Comparison of ENCODE assay signal across 8 cellular contexts in genomic region chr14:74302634-74303569, GRCh38. TPM values are rescaled to one million over a fixed set of nuclear protein-coding genes. Genes with fewer than 3 reads are reported as not detected.
DNase-seq lines count a peak whose midpoint lies in the region; ATAC-seq, FAIRE-seq and TF ChIP-seq lines count a peak whose summit lies in the region.

TSS of gene ABCD4 (minus strand) at chr14:74302934. CDS start at chr14:74302912, 22 bp downstream.

- H3K4me3 Mint-ChIP-seq in activated T-cell treated with anti-CD3 and anti-CD28 coated beads, Interleukin-2, amount 50 U/mL, for 72 hours = peak within 1 kb of the TSS; percentile 96 to 99
- peak within 1 kb of the TSS; percentile 94 to 99 (median 97) for H3K4me3 Mint-ChIP-seq in naive B cell
- peak within 1 kb of the TSS; percentile 99 for H3K4me3 Mint-ChIP-seq in stimulated activated memory B cell treated with anti-CD40 and anti-IgM and Interleukin-4, amounts not matched to agents 10 μg/mL and 1 μg/mL and 100 μg/mL, for 72 hours

- H3K9ac ChIP-seq in KMS-11 = peak within 1 kb of the TSS; percentile 44; the same call in 1 of the 2 replicates

- peaks cover 4 to 5% of the 10 kb centered on the region in 2 donors for H3K36me3 Mint-ChIP-seq in activated T-cell treated with anti-CD3 and anti-CD28 coated beads, Interleukin-2, amount 50 U/mL, for 72 hours (ENCODE audit: insufficient read depth in 2 of 2)
- H3K36me3 Mint-ChIP-seq in naive B cell = peaks cover 9 to 11% of the 10 kb centered on the region in 2 donors
- H3K36me3 Mint-ChIP-seq in stimulated activated memory B cell treated with anti-CD40 and anti-IgM and Interleukin-4, amounts not matched to agents 10 μg/mL and 1 μg/mL and 100 μg/mL, for 72 hours = peaks cover 18% of the 10 kb centered on the region

- no peaks in the 10 kb centered on the region for H3K27me3 Mint-ChIP-seq in activated T-cell treated with anti-CD3 and anti-CD28 coated beads, Interleukin-2, amount 50 U/mL, for 72 hours (ENCODE audit: low read depth)
- H3K27me3 Mint-ChIP-seq in naive B cell = no peaks in the 10 kb centered on the region
- H3K27me3 Mint-ChIP-seq in stimulated activated memory B cell treated with anti-CD40 and anti-IgM and Interleukin-4, amounts not matched to agents 10 μg/mL and 1 μg/mL and 100 μg/mL, for 72 hours = no peaks in the 10 kb centered on the region

- TF ChIP-seq POLR2A in esophagus squamous epithelium (IDR thresholded peaks at IDR 0.05) = peak in 2 of 4 donors; percentile 62 to 63

- H3K4me3 ChIP-seq in DOHH2 (ENCODE audit: low read length) (peak within 1 kb of the TSS; percentile 87), KMS-11 (IDR thresholded peaks at IDR 0.05; ENCODE audit: insufficient read depth, low read depth, low read length) (no peak within 1 kb of the TSS), esophagus squamous epithelium (peak within 1 kb of the TSS; percentile 72 to 92 (median 89))

- DNase-seq in RCC 7860 (ENCODE audit: low spot score) (peak; percentile 74), esophagus squamous epithelium (lab: John Stamatoyannopoulos, UW) (peak; percentile 82), naive B cell (peak; percentile 84)
- DNase-seq in activated T-cell treated with anti-CD3 and anti-CD28 coated beads, Interleukin-2, amount 50 U/mL, for 72 hours = peak; percentile 93 to 94

- no peaks in the 10 kb centered on the region for H3K9me3 ChIP-seq in DOHH2 (ENCODE audit: control insufficient read depth, insufficient read depth, low read length)
- H3K9me3 ChIP-seq in esophagus squamous epithelium = no peaks in the 10 kb centered on the region

- peaks cover 3% of the 10 kb centered on the region for H3F3A ChIP-seq in DOHH2 (ENCODE audit: control insufficient read depth, insufficient read depth)

- no peaks in the 10 kb centered on the region for H4K20me1 ChIP-seq in DOHH2 (ENCODE audit: control insufficient read depth, insufficient read depth, low read depth, low read length)
- no peaks in the 10 kb centered on the region for H4K20me1 ChIP-seq in KMS-11 (ENCODE audit: insufficient read depth)

- H3K9me3 Mint-ChIP-seq in activated T-cell treated with anti-CD3 and anti-CD28 coated beads, Interleukin-2, amount 50 U/mL, for 72 hours = no peaks in the 10 kb centered on the region
- H3K9me3 Mint-ChIP-seq in naive B cell = no peaks in the 10 kb centered on the region
- no peaks in the 10 kb centered on the region for H3K9me3 Mint-ChIP-seq in stimulated activated memory B cell treated with anti-CD40 and anti-IgM and Interleukin-4, amounts not matched to agents 10 μg/mL and 1 μg/mL and 100 μg/mL, for 72 hours

- H3K36me3 ChIP-seq in DOHH2 (ENCODE audit: control insufficient read depth, low read length) = peaks cover 21% of the 10 kb centered on the region
- H3K36me3 ChIP-seq in KMS-11 (ENCODE audit: insufficient read depth) = no peaks in the 10 kb centered on the region
- H3K36me3 ChIP-seq in esophagus squamous epithelium = peaks cover 0 to 20% (median 4%) of the 10 kb centered on the region in 3 donors

- TF ChIP-seq CTCF in DOHH2 (IDR thresholded peaks at IDR 0.05; ENCODE audit: low read depth, low read length, poor library complexity, severe bottlenecking) = peak; percentile 76
- peak; percentile 46; the same call in 1 of the 2 replicates for TF ChIP-seq CTCF in KMS-11 (conservative IDR thresholded peaks at IDR 0.05; ENCODE audit: low read depth, low read length)
- TF ChIP-seq CTCF in esophagus squamous epithelium (IDR thresholded peaks at IDR 0.05) = peak in 3 of 6 experiments; percentile 5 to 68 (median 60)

- peaks cover 39% of the 10 kb centered on the region for H3K79me2 ChIP-seq in DOHH2 (ENCODE audit: control insufficient read depth, low read length)
- H3K79me2 ChIP-seq in KMS-11 (ENCODE audit: insufficient read depth, low read depth) = no peaks in the 10 kb centered on the region

- H3K9me2 ChIP-seq in DOHH2 (replicated peaks; ENCODE audit: control insufficient read depth, low read length) = no peaks in the 10 kb centered on the region

- peak within 1 kb of the TSS; percentile 91 for H2AFZ ChIP-seq in KMS-11 (ENCODE audit: low read depth)

- intact Hi-C loops in esophagus squamous epithelium (cut with DNase I) = no loop called here

- ATAC-seq in GM21737 (IDR thresholded peaks at IDR 0.05; ENCODE audit: unreplicated experiment) (peak; percentile 97), naive B cell (ENCODE audit: low read depth in 2 of 2) (peak; percentile 86 to 94)
- peak; percentile 99 for ATAC-seq in activated T-cell treated with anti-CD3 and anti-CD28 coated beads, Interleukin-2, amount 50 U/mL, for 72 hours (replicated peaks in 1 of 2)
- peak; percentile 100 for ATAC-seq in stimulated activated memory B cell treated with anti-CD40 and anti-IgM and Interleukin-4, amounts not matched to agents 10 μg/mL and 1 μg/mL and 100 μg/mL, for 72 hours

- H3K4me1 Mint-ChIP-seq in activated T-cell treated with anti-CD3 and anti-CD28 coated beads, Interleukin-2, amount 50 U/mL, for 72 hours (ENCODE audit: low read depth) = peaks cover 36% of the 10 kb centered on the region
- peaks cover 21 to 37% (median 32%) of the 10 kb centered on the region in 3 donors for H3K4me1 Mint-ChIP-seq in naive B cell
- peaks cover 23% of the 10 kb centered on the region for H3K4me1 Mint-ChIP-seq in stimulated activated memory B cell treated with anti-CD40 and anti-IgM and Interleukin-4, amounts not matched to agents 10 μg/mL and 1 μg/mL and 100 μg/mL, for 72 hours

- peak within 1 kb of the TSS; percentile 62 for H3K27ac ChIP-seq in DOHH2 (ENCODE audit: low read depth, low read length)
- H3K27ac ChIP-seq in KMS-11 = peak within 1 kb of the TSS; percentile 40
- H3K27ac ChIP-seq in esophagus squamous epithelium = peak within 1 kb of the TSS; percentile 84 to 94 (median 88)

- no peaks in the 10 kb centered on the region for H3K27me3 ChIP-seq in DOHH2 (ENCODE audit: control insufficient read depth, low read length)
- H3K27me3 ChIP-seq in KMS-11 (ENCODE audit: insufficient read depth, low read depth) = no peaks in the 10 kb centered on the region
- H3K27me3 ChIP-seq in esophagus squamous epithelium = no peaks in the 10 kb centered on the region

- peak; percentile 17 for FAIRE-seq in RCC 7860 (lab: Jason Lieb, UNC)

- peak within 1 kb of the TSS; percentile 65 for H3K4me2 ChIP-seq in DOHH2 (ENCODE audit: low read length)
- H3K4me2 ChIP-seq in KMS-11 = peak within 1 kb of the TSS; percentile 46; the same call in 1 of the 2 replicates

- 10 to 14% methylated on average over 26 to 34 of the region's 61 CpGs for WGBS in esophagus squamous epithelium, 2 donors

- H3K27ac Mint-ChIP-seq in activated T-cell treated with anti-CD3 and anti-CD28 coated beads, Interleukin-2, amount 50 U/mL, for 72 hours = peak within 1 kb of the TSS; percentile 98
- peak within 1 kb of the TSS; percentile 92 to 97 (median 94) for H3K27ac Mint-ChIP-seq in naive B cell
- peak within 1 kb of the TSS; percentile 93 for H3K27ac Mint-ChIP-seq in stimulated activated memory B cell treated with anti-CD40 and anti-IgM and Interleukin-4, amounts not matched to agents 10 μg/mL and 1 μg/mL and 100 μg/mL, for 72 hours

- H3K4me1 ChIP-seq in DOHH2 (ENCODE audit: control insufficient read depth, low read length) (peaks cover 20% of the 10 kb centered on the region), KMS-11 (ENCODE audit: low read depth, poor library complexity, severe bottlenecking) (peaks cover 7% of the 10 kb centered on the region), esophagus squamous epithelium (peaks cover 12 to 49% (median 21%) of the 10 kb centered on the region in 3 donors)

RNA-seq across cellular contexts. Expression of gene ABCD4, which starts in this region (rescaled TPM):
- 10 to 100 TPM; 51.2 to 56.6 TPM for total RNA-seq in activated T-cell treated with anti-CD3 and anti-CD28 coated beads, Interleukin-2, amount 50 U/mL, for 72 hours
- 10 to 100 TPM; 20.7 to 32.2 (median 23.2) TPM for total RNA-seq in esophagus squamous epithelium
- polyA plus RNA-seq in naive B cell (ENCODE audit: low read depth in 6 of 6) = 10 to 100 TPM; 23.2 to 32.8 (median 27.5) TPM
